ENCODE assay signal across 8 cellular contexts in the genomic region with DNA sequence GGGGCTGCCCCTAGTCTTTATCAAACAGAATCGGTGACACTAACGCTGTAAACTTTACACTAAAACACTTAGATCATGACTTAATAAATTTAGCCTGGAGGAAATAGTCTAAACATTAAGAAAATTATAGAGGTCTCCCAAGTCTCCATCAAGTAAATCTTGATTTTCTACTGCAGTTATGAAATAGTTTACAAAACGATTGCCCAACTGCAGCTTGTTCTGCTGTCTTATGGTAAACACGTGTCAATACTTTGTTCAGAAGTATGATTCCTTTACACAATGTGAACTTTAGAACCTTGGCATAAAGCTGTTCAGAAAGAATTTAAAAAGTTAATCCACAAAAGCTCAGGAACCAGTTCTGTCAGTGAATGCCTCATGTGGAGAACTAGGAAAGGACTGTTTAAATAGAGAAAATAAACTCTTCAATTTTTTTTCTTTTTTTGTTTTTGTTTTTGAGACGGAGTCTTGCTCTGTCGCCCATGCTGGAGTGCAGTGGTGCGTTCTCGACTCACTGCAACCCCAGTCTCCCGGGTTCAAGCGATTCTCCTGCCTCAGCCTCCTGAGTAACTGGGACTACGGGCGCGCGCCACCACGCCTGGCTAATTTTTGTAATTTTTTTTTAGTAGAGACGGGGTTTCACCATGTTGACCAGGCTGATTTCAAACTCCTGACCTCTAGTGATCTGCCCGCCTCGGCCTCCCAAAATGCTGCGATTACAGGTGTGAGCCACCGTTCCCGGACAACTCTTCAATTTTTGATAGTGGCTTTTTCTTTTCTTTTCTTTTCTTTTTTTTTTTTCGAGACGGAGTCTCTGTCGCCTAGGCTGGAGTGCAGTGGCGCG. TPM values are rescaled to one million over a fixed set of nuclear protein-coding genes. Genes with fewer than 3 reads are reported as not detected.
DNase-seq lines count a peak whose midpoint lies in the region; ATAC-seq and TF ChIP-seq lines count a peak whose summit lies in the region.

No MANE protein-coding gene starts in this region.

- DNase-seq in AG08396 (ENCODE audit: low spot score) = peak; percentile 27
- DNase-seq in astrocyte of the hippocampus (ENCODE audit: low read depth, low spot score) = peak; percentile 16
- no peak for DNase-seq in upper lobe of left lung

- H3K27me3 ChIP-seq in HUES6 (ENCODE audit: control insufficient read depth, insufficient read depth, low read length) = no peaks in the 10 kb centered on the region
- H3K27me3 ChIP-seq in liver (ENCODE audit: control insufficient read depth in 4 of 4, insufficient read depth in 4 of 4, low read length in 3 of 4) = no peaks in the 10 kb centered on the region
- no peaks in the 10 kb centered on the region for H3K27me3 ChIP-seq in upper lobe of left lung

- ATAC-seq in upper lobe of left lung (ENCODE audit: low FRiP score in 2 of 2) (no peak), HG02623 (IDR thresholded peaks at IDR 0.05; ENCODE audit: unreplicated experiment) (no peak), HG03196 (IDR thresholded peaks at IDR 0.05; ENCODE audit: unreplicated experiment) (no peak), GM21423 (IDR thresholded peaks at IDR 0.05; ENCODE audit: unreplicated experiment) (no peak)

- no peaks in the 10 kb centered on the region for H3K36me3 ChIP-seq in HUES6 (ENCODE audit: control insufficient read depth, insufficient read depth, low read length)
- H3K36me3 ChIP-seq in liver (ENCODE audit: control insufficient read depth in 4 of 4, insufficient read depth in 3 of 4, low read depth in 1 of 4, low read length in 3 of 4) = peaks cover 0 to 2% (median 0%) of the 10 kb centered on the region in 4 donors
- no peaks in the 10 kb centered on the region for H3K36me3 ChIP-seq in upper lobe of left lung

- peak overlapping the region; percentile 82; the same call in 1 of the 2 replicates for H3K27ac ChIP-seq in HUES6 (ENCODE audit: low read depth, low read length)
- H3K27ac ChIP-seq in liver (ENCODE audit: low read depth in 1 of 2, low read length in 2 of 2) = peak overlapping the region; percentile 97 to 99
- peak overlapping the region; percentile 94 to 99 (median 98) for H3K27ac ChIP-seq in upper lobe of left lung

- no peak for TF ChIP-seq POLR2A in upper lobe of left lung (IDR thresholded peaks at IDR 0.05)

- TF ChIP-seq CTCF in liver (IDR thresholded peaks at IDR 0.05; ENCODE audit: low read depth, low read length, missing input control) (peak; percentile 10), upper lobe of left lung (IDR thresholded peaks at IDR 0.05) (peak in 1 of 6 experiments; percentile 25)

- peak overlapping the region; percentile 92 for H3K4me3 ChIP-seq in HUES6 (ENCODE audit: low read depth, low read length)
- H3K4me3 ChIP-seq in liver (ENCODE audit: low read depth in 1 of 3, low read length in 3 of 3) = peak overlapping the region; percentile 85 to 88 (median 85)
- peak overlapping the region; percentile 81 to 96 (median 89) for H3K4me3 ChIP-seq in upper lobe of left lung

- H3K9ac ChIP-seq in HUES6 (ENCODE audit: low read length) (peak overlapping the region; percentile 97), liver (ENCODE audit: low read depth in 1 of 2, low read length in 2 of 2) (peak overlapping the region; percentile 86 to 97)

- peaks cover 13% of the 10 kb centered on the region for H3K4me1 ChIP-seq in HUES6 (ENCODE audit: control insufficient read depth, insufficient read depth, low read length)
- peaks cover 11 to 57% (median 44%) of the 10 kb centered on the region in 4 donors for H3K4me1 ChIP-seq in liver (ENCODE audit: control insufficient read depth in 4 of 4, insufficient read depth in 4 of 4, low read length in 3 of 4)
- peaks cover 46 to 72% (median 58%) of the 10 kb centered on the region in 4 donors for H3K4me1 ChIP-seq in upper lobe of left lung

- peak in 1 of 4 donors; percentile 82 for TF ChIP-seq EP300 in upper lobe of left lung (IDR thresholded peaks at IDR 0.05)

- 27% methylated on average over 26 of the region's 26 CpGs for WGBS in liver
- 70 to 72% methylated on average over 26 of the region's 26 CpGs for WGBS in upper lobe of left lung, 2 donors

- no peaks in the 10 kb centered on the region for H3K9me3 ChIP-seq in HUES6 (ENCODE audit: control insufficient read depth, insufficient read depth, low read depth, low read length)
- no peaks in the 10 kb centered on the region for H3K9me3 ChIP-seq in liver (ENCODE audit: control insufficient read depth in 4 of 4, low read length in 3 of 4)
- H3K9me3 ChIP-seq in upper lobe of left lung = no peaks in the 10 kb centered on the region

- peak; percentile 32 to 48 for TF ChIP-seq RAD21 in liver (IDR thresholded peaks at IDR 0.05)

TF ChIP-seq in liver, 16 proteins besides CTCF, POLR2A, EP300 and RAD21:
- TF ChIP-seq HNF4A (conservative IDR thresholded peaks at IDR 0.05) (peak; percentile 88 to 90), RXRA (IDR thresholded peaks at IDR 0.05) (peak; percentile 67 to 81), GABPA (IDR thresholded peaks at IDR 0.05 in 1 of 2, conservative IDR thresholded peaks at IDR 0.05 in 1 of 2) (no peak), MAX (IDR thresholded peaks at IDR 0.05) (peak; percentile 59), NR2F2 (IDR thresholded peaks at IDR 0.05) (no peak), EGR1 (IDR thresholded peaks at IDR 0.05; ENCODE audit: low read depth in 2 of 2) (peak in 1 of 2 donors; percentile 9), TAF1 (conservative IDR thresholded peaks at IDR 0.05) (peak; percentile 89), JUND (IDR thresholded peaks at IDR 0.05) (peak in 1 of 2 donors; percentile 78), REST (IDR thresholded peaks at IDR 0.05) (no peak), ATF3 (IDR thresholded peaks at IDR 0.05) (no peak), YY1 (IDR thresholded peaks at IDR 0.05) (peak; percentile 35), HNF4G (IDR thresholded peaks at IDR 0.05) (peak; percentile 83), SP1 (IDR thresholded peaks at IDR 0.05) (peak; percentile 76), FOXA1 (IDR thresholded peaks at IDR 0.05) (no peak), FOXA2 (IDR thresholded peaks at IDR 0.05) (peak; percentile 37)
- TF ChIP-seq, protein P1, sequence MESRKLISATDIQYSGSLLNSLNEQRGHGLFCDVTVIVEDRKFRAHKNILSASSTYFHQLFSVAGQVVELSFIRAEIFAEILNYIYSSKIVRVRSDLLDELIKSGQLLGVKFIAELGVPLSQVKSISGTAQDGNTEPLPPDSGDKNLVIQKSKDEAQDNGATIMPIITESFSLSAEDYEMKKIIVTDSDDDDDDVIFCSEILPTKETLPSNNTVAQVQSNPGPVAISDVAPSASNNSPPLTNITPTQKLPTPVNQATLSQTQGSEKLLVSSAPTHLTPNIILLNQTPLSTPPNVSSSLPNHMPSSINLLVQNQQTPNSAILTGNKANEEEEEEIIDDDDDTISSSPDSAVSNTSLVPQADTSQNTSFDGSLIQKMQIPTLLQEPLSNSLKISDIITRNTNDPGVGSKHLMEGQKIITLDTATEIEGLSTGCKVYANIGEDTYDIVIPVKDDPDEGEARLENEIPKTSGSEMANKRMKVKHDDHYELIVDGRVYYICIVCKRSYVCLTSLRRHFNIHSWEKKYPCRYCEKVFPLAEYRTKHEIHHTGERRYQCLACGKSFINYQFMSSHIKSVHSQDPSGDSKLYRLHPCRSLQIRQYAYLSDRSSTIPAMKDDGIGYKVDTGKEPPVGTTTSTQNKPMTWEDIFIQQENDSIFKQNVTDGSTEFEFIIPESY (IDR thresholded peaks at IDR 0.05) = peak; percentile 56
TF ChIP-seq in liver: peak in this region for 11.

RNA-seq across cellular contexts. Expression of gene DDI2, which starts 1.6 kb away (rescaled TPM):
- total RNA-seq in liver (10 to 100 TPM; 70.8 to 72.5 TPM), upper lobe of left lung (100 to 1,000 TPM in 1 of 6 donors, 10 to 100 TPM in 5; 31.4 to 161 (median 46.1) TPM)
- polyA plus RNA-seq in liver = 10 to 100 TPM in 1 of 2 donors, 1 to 10 TPM in 1; 9.5 to 13.1 TPM

RNA-seq across cellular contexts. Expression of gene AGMAT, which starts 34.1 kb away (rescaled TPM):
- total RNA-seq in liver (10 to 100 TPM; 33.3 to 83.6 TPM), upper lobe of left lung (under 1 TPM in 2 of 6 donors, not detected in 4; 0.13 to 0.29 TPM)
- polyA plus RNA-seq in liver = 10 to 100 TPM; 31.9 to 48.0 TPM

Comparison
In these comparisons a context has a peak if more than half of its experiments do, and no peak if none do; other contexts are left out.
1. DNase-seq: peak in AG08396 (single experiment) and astrocyte of the hippocampus (single experiment); none in upper lobe of left lung (0 of 2).
2. RNA of gene AGMAT, which starts 34.1 kb away (total RNA-seq): 33.3 to 83.6 TPM in liver; 0.13 to 0.29 TPM in upper lobe of left lung; every median in the first group is over 10 times any median in the second.
3. Peak in every context shown above with its lines, with median percentiles within 50 percentile points of each other: H3K27ac ChIP-seq and H3K4me3 ChIP-seq.